Comparison of ENCODE assay signal across 17 cellular contexts in genomic region chr13:92963029-92963428, GRCh38.
"Had no signal": no experiment of that assay in that cellular context is flagged by ENCODE, and none has a peak within 500 bp of the region (broad histone marks: within the 10 kb centered on the region; RNA-seq: fewer than 3 reads in every experiment).

No MANE protein-coding gene starts in this region.

- DNase-seq: activated CD4-positive, alpha-beta T cell treated with anti-CD3 and anti-CD28 coated beads, Interleukin-2, amount 50 U/mL, for 1 hour; activated CD4-positive, CD25-positive, alpha-beta regulatory T cell; activated CD8-positive, alpha-beta memory T cell treated with anti-CD3 and anti-CD28 coated beads for 24 hours; activated gamma-delta T cell treated with Interleukin-2 at 50 U/mL for 16 hours; amygdala; glutamatergic neuron; hypothalamus; kidney glomerular epithelial cell; mesendoderm; nucleus accumbens; right lobe of liver; spleen; stomach had no signal

- H3K27me3 ChIP-seq: esophagus muscularis mucosa, foreskin keratinocyte, right lobe of liver, spleen, stomach had no signal

- H3K36me3 ChIP-seq: esophagus muscularis mucosa, prostate gland, right lobe of liver, spleen, stomach, thoracic aorta had no signal

- H3K4me3 ChIP-seq: esophagus muscularis mucosa, prostate gland, right lobe of liver, spleen, stomach, thoracic aorta had no signal

- ATAC-seq: foreskin keratinocyte, right lobe of liver had no signal
